9 cellular contexts compared by ENCODE assay signal in the genomic region with DNA sequence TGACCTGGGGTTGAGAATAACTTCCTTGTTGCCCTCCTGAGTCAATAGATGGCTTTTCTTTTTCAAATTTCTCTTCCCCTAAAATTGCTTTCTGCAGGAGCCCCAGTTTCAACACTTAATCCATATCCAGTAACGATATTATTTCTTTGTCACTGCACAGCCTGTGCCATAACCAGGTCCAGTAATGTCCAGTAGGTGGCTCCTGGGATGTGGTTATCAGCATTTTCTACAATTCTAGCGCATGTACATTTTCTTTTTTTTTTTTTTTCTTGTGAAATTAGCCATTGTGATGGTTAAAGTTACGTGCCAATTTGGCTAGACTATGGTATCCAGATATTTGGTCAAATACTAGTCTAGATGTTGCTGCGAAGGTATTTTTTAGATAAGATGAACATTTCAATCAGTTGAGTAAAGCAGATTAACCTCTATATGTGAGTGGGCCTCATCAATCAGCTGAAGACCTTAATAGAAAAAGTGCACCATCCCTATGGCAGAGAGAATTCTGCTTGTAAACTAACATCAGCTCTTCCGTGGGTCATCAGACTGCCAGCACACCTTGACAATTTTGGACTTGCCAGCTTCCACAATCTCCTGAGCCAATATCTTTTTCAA.
DNase-seq lines count a peak whose midpoint lies in the region; ATAC-seq and TF ChIP-seq lines count a peak whose summit lies in the region.
"Had no signal": no experiment of that assay in that cellular context is flagged by ENCODE, and none has a peak within 500 bp of the region (broad histone marks: within the 10 kb centered on the region; RNA-seq: fewer than 3 reads in every experiment).

No MANE protein-coding gene starts in this region.

- H2AFZ ChIP-seq in parathyroid adenoma, result no peak overlapping the region

- no peaks in the 10 kb centered on the region for H3K79me2 ChIP-seq in parathyroid adenoma

- H3K9me3 ChIP-seq in parathyroid adenoma (ENCODE audit: control insufficient read depth, low read length), result no peaks in the 10 kb centered on the region

- no peaks in the 10 kb centered on the region for H3K4me1 ChIP-seq in parathyroid adenoma

- no peak overlapping the region for H3K9ac ChIP-seq in parathyroid adenoma

- TF ChIP-seq CTCF in GM06990 (IDR thresholded peaks at IDR 0.05; ENCODE audit: insufficient read depth, low read length, poor library complexity, severe bottlenecking) (peak; percentile 30), parathyroid adenoma (IDR thresholded peaks at IDR 0.05) (peak; percentile 58)

- ATAC-seq in HG03565 (IDR thresholded peaks at IDR 0.05; ENCODE audit: unreplicated experiment) (no peak), GM18858 (IDR thresholded peaks at IDR 0.05; ENCODE audit: unreplicated experiment) (no peak)

- H3K4me2 ChIP-seq in parathyroid adenoma (ENCODE audit: low read length), result no peak overlapping the region

- DNase-seq in GM06990 (ENCODE audit: extremely low read depth, insufficient read length) (no peak), MV-4-11 (lab: John Stamatoyannopoulos, UW) (peak; percentile 31), dermis blood vessel endothelial cell (peak; percentile 78), NCI-H345 (lab: John Stamatoyannopoulos, UW) (no peak), HuH-7.5 (ENCODE audit: low spot score) (no peak)
- DNase-seq: stimulated activated CD4-positive, alpha-beta T cell treated with anti-CD3 and anti-CD28 coated beads, Interleukin-2, amount 100 ng/mL, for 24 hours had no signal

- H3K27me3 ChIP-seq in GM06990 (replicated peaks; ENCODE audit: control insufficient read depth, insufficient read depth, low read length), result no peaks in the 10 kb centered on the region
- H3K27me3 ChIP-seq in parathyroid adenoma (ENCODE audit: control insufficient read depth, insufficient read depth, low read length), result no peaks in the 10 kb centered on the region

- H3K36me3 ChIP-seq in GM06990 (ENCODE audit: control insufficient read depth, insufficient read depth, low read length) (no peaks in the 10 kb centered on the region), parathyroid adenoma (ENCODE audit: control insufficient read depth, insufficient read depth, low read length) (no peaks in the 10 kb centered on the region)

- H3K4me3 ChIP-seq in GM06990 (replicated peaks; ENCODE audit: low read depth, low read length) (no peak overlapping the region), parathyroid adenoma (ENCODE audit: low read depth, low read length) (no peak overlapping the region)

- H3K27ac ChIP-seq in parathyroid adenoma, result no peak overlapping the region

Comparison
In these comparisons a context has a peak if more than half of its experiments do, and no peak if none do; other contexts are left out.
1. DNase-seq: peak in MV-4-11 (single experiment) and dermis blood vessel endothelial cell (single experiment); none in GM06990 (single experiment), NCI-H345 (single experiment) and HuH-7.5 (single experiment).